In the genomic region with DNA sequence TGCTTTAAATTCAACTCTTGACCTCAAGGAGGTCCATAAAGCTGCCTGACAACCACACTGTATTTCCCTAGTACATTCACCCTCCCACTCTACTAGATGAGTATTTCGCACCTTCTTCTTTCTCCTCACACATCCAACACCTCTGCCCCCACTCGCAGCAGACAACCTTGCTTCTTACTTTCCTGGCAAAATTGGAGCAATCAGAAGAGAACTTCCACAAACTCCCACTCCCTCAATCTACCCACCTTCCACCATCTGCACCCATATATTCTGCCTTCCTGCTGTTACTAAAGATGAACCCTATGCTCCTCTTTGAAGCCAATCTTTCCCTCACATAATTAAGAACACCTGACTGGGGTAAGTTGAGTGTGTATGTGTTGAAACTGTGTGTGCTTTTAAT, we compare ENCODE assay signal across 30 cellular contexts.
"Had no signal": no experiment of that assay in that cellular context is flagged by ENCODE, and none has a peak within 500 bp of the region (broad histone marks: within the 10 kb centered on the region; RNA-seq: fewer than 3 reads in every experiment).

No MANE protein-coding gene starts in this region.

- ATAC-seq: activated CD4-positive, CD25-positive, alpha-beta regulatory T cell treated with anti-CD3 and anti-CD28 coated beads, Interleukin-2, amount 50 U/mL, for 24 hours; activated CD8-positive, alpha-beta T cell treated with anti-CD3 and anti-CD28 coated beads for 36 hours; activated naive CD8-positive, alpha-beta T cell treated with anti-CD3 and anti-CD28 coated beads, Interleukin-2, amount 50 U/mL, for 24 hours; activated T-cell treated with anti-CD3 and anti-CD28 coated beads, Interleukin-2, amount 50 U/mL, for 4 hours; activated T-helper 17 cell treated with anti-CD3 and anti-CD28 coated beads, Interleukin-2, amount 50 U/mL, for 72 hours; body of pancreas; esophagus mucosa; heart left ventricle; T-helper 17 cell had no signal

- FAIRE-seq: frontal cortex had no signal

- H3K4me3 ChIP-seq: adrenal gland, body of pancreas, cardiac muscle cell, coronary artery, dorsolateral prefrontal cortex, heart left ventricle had no signal

- H3K27me3 ChIP-seq: adrenal gland, body of pancreas, dorsolateral prefrontal cortex had no signal

- DNase-seq: activated B cell treated with CpG ODN at 0.5 μM for 24 hours; activated CD4-positive, alpha-beta T cell treated with anti-CD3 and anti-CD28 coated beads for 48 hours; activated CD4-positive, alpha-beta T cell treated with anti-CD3 and anti-CD28 coated beads, Interleukin-2, amount 50 U/mL, for 1 hour; activated CD4-positive, alpha-beta T cell treated with anti-CD3 and anti-CD28 coated beads, Interleukin-2, amount 50 U/mL, for 48 hours; activated CD8-positive, alpha-beta memory T cell treated with anti-CD3 and anti-CD28 coated beads for 24 hours; activated CD8-positive, alpha-beta T cell treated with anti-CD3 and anti-CD28 coated beads for 36 hours; activated effector memory CD4-positive, alpha-beta T cell treated with Interleukin-2 at 50 U/mL for 16 hours; activated gamma-delta T cell treated with Interleukin-2 at 50 U/mL for 16 hours; activated naive CD4-positive, alpha-beta T cell treated with anti-CD3 and anti-CD28 coated beads, Interleukin-2, amount 50 U/mL, for 16 hours; activated naive CD4-positive, alpha-beta T cell treated with Interleukin-2 at 50 U/mL for 16 hours; activated naive CD8-positive, alpha-beta T cell treated with anti-CD3 and anti-CD28 coated beads, Interleukin-2, amount 50 U/mL, for 24 hours; activated T-cell treated with anti-CD3 and anti-CD28 coated beads, Interleukin-2, amount 50 U/mL, for 4 hours; adrenal gland; aorta; body of pancreas; effector memory CD4-positive, alpha-beta T cell; endodermal cell; foreskin fibroblast; heart left ventricle; T-helper 1 cell; T-helper 17 cell; T1000; WERI-Rb-1 had no signal

- H3K36me3 ChIP-seq: adrenal gland, cardiac muscle cell, heart left ventricle, WERI-Rb-1 had no signal
